ENCODE assay signal across 1 cellular context in genomic region chr7:117478796-117479479, GRCh38.
TF ChIP-seq lines count a peak whose summit lies in the region.

No MANE protein-coding gene starts in this region.

TF ChIP-seq in WTC11, 78 proteins besides CTCF, POLR2A, EP300 and RAD21 (continued from another document):
- TF ChIP-seq PREB (CRISPR knock-in tag; IDR thresholded peaks at IDR 0.05; ENCODE audit: borderline replicate concordance) (no peak), ZBTB43 (CRISPR knock-in tag; IDR thresholded peaks at IDR 0.05) (no peak), JAZF1 (CRISPR knock-in tag; IDR thresholded peaks at IDR 0.05) (no peak), ATF3 (CRISPR knock-in tag; conservative IDR thresholded peaks at IDR 0.05) (no peak), HMGXB4 (CRISPR knock-in tag; IDR thresholded peaks at IDR 0.05) (no peak), ESRRA (CRISPR knock-in tag; IDR thresholded peaks at IDR 0.05; ENCODE audit: borderline replicate concordance) (no peak), AFF4 (CRISPR knock-in tag; IDR thresholded peaks at IDR 0.05; ENCODE audit: borderline replicate concordance) (no peak), STAT6 (CRISPR knock-in tag; conservative IDR thresholded peaks at IDR 0.05; ENCODE audit: low read depth) (no peak), E2F1 (CRISPR knock-in tag; IDR thresholded peaks at IDR 0.05) (no peak), ZNF317 (CRISPR knock-in tag; IDR thresholded peaks at IDR 0.05; ENCODE audit: borderline replicate concordance, low read depth) (no peak), MYBL2 (CRISPR knock-in tag; IDR thresholded peaks at IDR 0.05) (no peak), GABPB1 (CRISPR knock-in tag; IDR thresholded peaks at IDR 0.05) (no peak), MAX (CRISPR knock-in tag; IDR thresholded peaks at IDR 0.05) (no peak), ZNF281 (CRISPR knock-in tag; IDR thresholded peaks at IDR 0.05) (no peak), FOXJ3 (CRISPR knock-in tag; IDR thresholded peaks at IDR 0.05; ENCODE audit: borderline replicate concordance) (no peak), SOX15 (CRISPR knock-in tag; IDR thresholded peaks at IDR 0.05) (no peak), AR (CRISPR knock-in tag; IDR thresholded peaks at IDR 0.05) (no peak)
TF ChIP-seq in WTC11: peak in this region for 0.
